In the genomic region with DNA sequence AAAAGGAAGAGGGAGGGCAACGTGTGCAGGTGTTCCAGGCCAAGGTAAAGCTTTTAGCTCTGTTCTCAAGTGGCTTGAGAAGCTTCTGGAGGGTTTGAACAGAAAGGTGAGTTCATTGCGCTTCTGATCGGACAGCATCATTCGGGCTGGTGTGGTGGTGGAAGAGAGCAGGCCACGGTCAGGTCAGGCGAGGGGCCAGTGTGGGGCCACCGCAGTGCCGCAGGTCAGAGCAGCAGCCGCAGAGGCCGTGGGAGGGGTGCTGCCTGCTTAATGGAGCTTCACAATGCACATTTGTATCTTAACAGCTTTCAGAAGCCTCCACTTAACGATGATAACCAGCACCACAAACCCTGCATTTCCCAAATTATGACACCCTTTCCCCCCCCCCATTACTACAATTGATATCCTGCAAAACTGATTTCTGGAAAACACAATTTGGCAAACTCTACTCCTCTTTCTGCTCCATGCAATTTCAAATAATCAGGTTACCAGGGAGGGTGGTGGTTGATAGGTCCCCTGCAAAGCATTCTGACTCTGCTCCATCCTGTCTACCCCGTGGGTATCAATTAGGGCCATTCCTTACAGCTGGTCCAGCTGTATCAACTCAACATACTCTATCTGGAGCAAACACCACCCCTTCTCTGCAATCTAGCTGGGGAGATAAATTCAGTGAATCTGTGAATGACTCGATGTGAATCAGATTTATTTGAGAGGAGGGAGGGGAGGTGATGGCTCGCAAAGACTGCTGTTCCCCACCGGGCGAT, we compare ENCODE assay signal across 23 cellular contexts.
"Had no signal": no experiment of that assay in that cellular context is flagged by ENCODE, and none has a peak within 500 bp of the region (broad histone marks: within the 10 kb centered on the region; RNA-seq: fewer than 3 reads in every experiment).

No MANE protein-coding gene starts in this region.

- H3K9me3 ChIP-seq: esophagus squamous epithelium, ovary, psoas muscle, right lobe of liver, thoracic aorta, upper lobe of right lung, uterus had no signal

- H3K4me3 Mint-ChIP-seq: effector memory CD8-positive, alpha-beta T cell; memory B cell; natural killer cell; stimulated activated naive B cell treated with anti-CD40 and anti-IgM and Interleukin-4, amounts not matched to agents 10 μg/mL and 1 μg/mL and 100 μg/mL, for 72 hours; stimulated activated naive CD8-positive, alpha-beta T cell treated with anti-CD3 and anti-CD28 coated beads, Interleukin-15, Interleukin-2, amounts not matched to agents 100 ng/mL and 50 ng/mL, for 24 hours had no signal

- H3K36me3 ChIP-seq: esophagus squamous epithelium, heart right ventricle, ovary, right lobe of liver, thoracic aorta, tibial nerve, upper lobe of right lung, uterus had no signal

- H3K27ac ChIP-seq: esophagus squamous epithelium, heart right ventricle, ovary, psoas muscle, right lobe of liver, thoracic aorta, tibial nerve, upper lobe of right lung, uterus had no signal

- H3K27me3 ChIP-seq: ovary, right lobe of liver, uterus had no signal

- H3K4me1 Mint-ChIP-seq: memory B cell, natural killer cell had no signal

- DNase-seq: cortex of kidney; effector memory CD8-positive, alpha-beta T cell; erythroblast; esophagus squamous epithelium; foreskin melanocyte; glutamatergic neuron; heart right ventricle; hypothalamus; natural killer cell; ovary; psoas muscle; right lobe of liver; small intestine; stimulated activated CD4-positive, alpha-beta T cell treated with anti-CD3 and anti-CD28 coated beads, Interleukin-15, amount 100 ng/mL, for 24 hours; stimulated activated CD4-positive, alpha-beta T cell treated with anti-CD3 and anti-CD28 coated beads, Interleukin-2, amount 100 ng/mL, for 48 hours; stimulated activated naive B cell treated with anti-CD40 and anti-IgM and Interleukin-4, amounts not matched to agents 10 μg/mL and 1 μg/mL and 100 μg/mL, for 72 hours; upper lobe of right lung; uterus had no signal

- H3K4me3 ChIP-seq: esophagus squamous epithelium, heart right ventricle, lung, ovary, psoas muscle, right lobe of liver, thoracic aorta, tibial nerve, upper lobe of right lung, uterus had no signal

- H3K4me1 ChIP-seq: psoas muscle, upper lobe of right lung, uterus had no signal

- H3K36me3 Mint-ChIP-seq: natural killer cell had no signal

- H3K27ac Mint-ChIP-seq: effector memory CD8-positive, alpha-beta T cell; memory B cell; natural killer cell; stimulated activated naive B cell treated with anti-CD40 and anti-IgM and Interleukin-4, amounts not matched to agents 10 μg/mL and 1 μg/mL and 100 μg/mL, for 72 hours; stimulated activated naive CD8-positive, alpha-beta T cell treated with anti-CD3 and anti-CD28 coated beads, Interleukin-15, Interleukin-2, amounts not matched to agents 100 ng/mL and 50 ng/mL, for 24 hours had no signal
